In the genomic region with DNA sequence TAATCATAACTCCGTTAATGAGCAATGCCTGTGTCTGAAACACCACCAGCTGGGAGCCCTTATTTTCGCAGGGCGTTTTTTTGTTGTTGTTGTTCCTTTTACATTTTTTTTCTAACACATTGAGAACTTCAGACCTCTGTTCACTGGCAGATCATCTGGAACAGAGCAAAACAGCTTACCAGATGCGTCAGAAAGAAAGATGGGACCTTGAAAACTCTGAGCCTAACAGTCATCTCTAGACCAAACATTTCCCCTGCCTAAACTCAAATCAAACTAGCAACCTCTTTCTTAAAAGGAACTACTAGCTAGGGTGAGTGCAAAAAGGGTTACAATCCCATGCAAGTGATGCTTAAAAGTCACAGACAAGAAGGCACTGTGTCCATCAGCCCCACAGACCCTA, we compare ENCODE assay signal across 24 cellular contexts.
A peak's percentile ranks its signal among the peaks of the same experiment; 100 is the strongest.
DNase-seq lines count a peak whose midpoint lies in the region; ATAC-seq and TF ChIP-seq lines count a peak whose summit lies in the region.
"Had no signal": no experiment of that assay in that cellular context is flagged by ENCODE, and none has a peak within 500 bp of the region (broad histone marks: within the 10 kb centered on the region; RNA-seq: fewer than 3 reads in every experiment).

No MANE protein-coding gene starts in this region.

- no peak overlapping the region for H3K4me2 ChIP-seq in neural cell (ENCODE audit: low read length)

- H3K27ac ChIP-seq in neural cell (ENCODE audit: low read length): no peak overlapping the region
- H3K27ac ChIP-seq: HL-60, RWPE1 had no signal

- no peaks in the 10 kb centered on the region for H3K36me3 ChIP-seq in neural cell (ENCODE audit: insufficient read depth, low read length)

- peak overlapping the region; percentile 77 for H3K4me3 ChIP-seq in neural cell (ENCODE audit: low read length)
- H3K4me3 ChIP-seq: GM12878 had no signal

- TF ChIP-seq CTCF in neural cell (IDR thresholded peaks at IDR 0.05; ENCODE audit: poor library complexity, severe bottlenecking): no peak

- DNase-seq in HuH-7.5 (ENCODE audit: low spot score) (no peak), dedifferentiated amniotic fluid mesenchymal stem cell (ENCODE audit: extremely low spot score) (no peak)
- DNase-seq: C1 segment of cervical spinal cord; CD4-positive, alpha-beta memory T cell; COR-L47; DMS79; EL; GDM1; NCI-H1048; NCI-H1417; NCI-H1694; NCI-H2029 treated with DMSO at 0.1 percent for 48 hours; NCI-H526 treated with DMSO at 0.1 percent for 48 hours; SHP77; T-helper 1 cell had no signal

- no peak overlapping the region for H3K9ac ChIP-seq in neural cell (ENCODE audit: low read length)

- peaks cover 22% of the 10 kb centered on the region for H3K79me2 ChIP-seq in neural cell (replicated peaks; ENCODE audit: insufficient read depth, low read length)

- peaks cover 12% of the 10 kb centered on the region for H3K27me3 ChIP-seq in neural cell (ENCODE audit: insufficient read depth, low read depth, low read length)

- TF ChIP-seq RAD21 in neural cell (conservative IDR thresholded peaks at IDR 0.05): no peak

- H3K9me2 ChIP-seq in neural cell (ENCODE audit: insufficient read depth, low read length): no peaks in the 10 kb centered on the region

- H3K9me3 ChIP-seq in neural cell (ENCODE audit: low read length): no peaks in the 10 kb centered on the region

- no peak overlapping the region for H2AFZ ChIP-seq in neural cell (ENCODE audit: low read depth, low read length)

- no peaks in the 10 kb centered on the region for H4K20me1 ChIP-seq in neural cell (ENCODE audit: insufficient read depth)

- ATAC-seq in GM18520 (IDR thresholded peaks at IDR 0.05; ENCODE audit: unreplicated experiment) (peak; percentile 30), GM18870 (IDR thresholded peaks at IDR 0.05; ENCODE audit: unreplicated experiment) (peak; percentile 37), HG03520 (IDR thresholded peaks at IDR 0.05; ENCODE audit: unreplicated experiment) (peak; percentile 67), HG03378 (IDR thresholded peaks at IDR 0.05; ENCODE audit: unreplicated experiment) (no peak)
- ATAC-seq: GM12878, HCT116 had no signal

- no peaks in the 10 kb centered on the region for H3F3A ChIP-seq in neural cell (ENCODE audit: insufficient read depth, low read length, poor library complexity, severe bottlenecking)

- TF ChIP-seq EP300 in neural cell (conservative IDR thresholded peaks at IDR 0.05; ENCODE audit: poor library complexity, severe bottlenecking): no peak

TF ChIP-seq in neural cell, 6 proteins besides CTCF, POLR2A, EP300 and RAD21:
- TF ChIP-seq POLR2AphosphoS5 (IDR thresholded peaks at IDR 0.05): no peak
- TF ChIP-seq TAF1 (IDR thresholded peaks at IDR 0.05; ENCODE audit: low read depth): no peak
- TF ChIP-seq SMC3 (conservative IDR thresholded peaks at IDR 0.05; ENCODE audit: poor library complexity): no peak
- TF ChIP-seq, protein P1, sequence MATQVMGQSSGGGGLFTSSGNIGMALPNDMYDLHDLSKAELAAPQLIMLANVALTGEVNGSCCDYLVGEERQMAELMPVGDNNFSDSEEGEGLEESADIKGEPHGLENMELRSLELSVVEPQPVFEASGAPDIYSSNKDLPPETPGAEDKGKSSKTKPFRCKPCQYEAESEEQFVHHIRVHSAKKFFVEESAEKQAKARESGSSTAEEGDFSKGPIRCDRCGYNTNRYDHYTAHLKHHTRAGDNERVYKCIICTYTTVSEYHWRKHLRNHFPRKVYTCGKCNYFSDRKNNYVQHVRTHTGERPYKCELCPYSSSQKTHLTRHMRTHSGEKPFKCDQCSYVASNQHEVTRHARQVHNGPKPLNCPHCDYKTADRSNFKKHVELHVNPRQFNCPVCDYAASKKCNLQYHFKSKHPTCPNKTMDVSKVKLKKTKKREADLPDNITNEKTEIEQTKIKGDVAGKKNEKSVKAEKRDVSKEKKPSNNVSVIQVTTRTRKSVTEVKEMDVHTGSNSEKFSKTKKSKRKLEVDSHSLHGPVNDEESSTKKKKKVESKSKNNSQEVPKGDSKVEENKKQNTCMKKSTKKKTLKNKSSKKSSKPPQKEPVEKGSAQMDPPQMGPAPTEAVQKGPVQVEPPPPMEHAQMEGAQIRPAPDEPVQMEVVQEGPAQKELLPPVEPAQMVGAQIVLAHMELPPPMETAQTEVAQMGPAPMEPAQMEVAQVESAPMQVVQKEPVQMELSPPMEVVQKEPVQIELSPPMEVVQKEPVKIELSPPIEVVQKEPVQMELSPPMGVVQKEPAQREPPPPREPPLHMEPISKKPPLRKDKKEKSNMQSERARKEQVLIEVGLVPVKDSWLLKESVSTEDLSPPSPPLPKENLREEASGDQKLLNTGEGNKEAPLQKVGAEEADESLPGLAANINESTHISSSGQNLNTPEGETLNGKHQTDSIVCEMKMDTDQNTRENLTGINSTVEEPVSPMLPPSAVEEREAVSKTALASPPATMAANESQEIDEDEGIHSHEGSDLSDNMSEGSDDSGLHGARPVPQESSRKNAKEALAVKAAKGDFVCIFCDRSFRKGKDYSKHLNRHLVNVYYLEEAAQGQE (IDR thresholded peaks at IDR 0.05; ENCODE audit: borderline replicate concordance): no peak
- no peak for TF ChIP-seq EZH2 (IDR thresholded peaks at IDR 0.05; ENCODE audit: borderline replicate concordance, insufficient read depth, low read length, poor library complexity, severe bottlenecking)
- no peak for TF ChIP-seq MXI1 (conservative IDR thresholded peaks at IDR 0.05; ENCODE audit: poor library complexity, severe bottlenecking)
